12 cellular contexts compared by ENCODE assay signal in the genomic region with DNA sequence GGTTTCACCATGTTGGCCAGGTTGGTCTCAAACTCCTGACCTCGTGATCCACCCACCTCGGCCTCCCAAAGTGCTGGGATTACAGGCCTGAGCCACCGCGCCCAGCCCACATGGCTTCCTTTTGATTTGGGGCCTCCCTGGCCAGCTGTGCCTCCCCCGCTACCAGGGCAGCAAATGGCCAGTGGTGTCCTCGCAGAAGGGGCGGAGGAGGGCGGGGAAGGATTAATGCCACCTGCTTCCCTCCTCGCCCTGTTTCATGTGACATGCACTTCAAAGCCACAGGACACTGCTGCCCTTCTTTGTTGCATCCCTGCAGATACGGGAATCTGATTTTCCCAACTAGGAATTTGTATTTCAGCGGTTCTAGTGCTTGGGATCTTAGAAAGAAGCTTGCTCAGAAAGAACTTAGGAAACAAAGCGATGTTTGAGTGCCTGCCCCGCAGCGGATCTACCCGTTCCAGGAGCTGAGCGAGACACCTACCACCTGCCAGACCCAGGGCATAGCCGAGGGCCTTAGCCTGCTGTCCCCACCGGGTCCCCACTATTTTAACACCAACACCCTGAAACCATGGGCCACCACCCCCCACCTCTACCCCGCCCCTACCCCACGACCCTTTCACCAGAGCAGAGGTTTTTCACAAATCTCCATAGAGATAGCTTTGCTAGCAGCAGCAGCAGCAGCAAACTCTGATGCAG. TPM values are rescaled to one million over a fixed set of nuclear protein-coding genes. Genes with fewer than 3 reads are reported as not detected.
A peak's percentile ranks its signal among the peaks of the same experiment; 100 is the strongest.
DNase-seq lines count a peak whose midpoint lies in the region; ATAC-seq and TF ChIP-seq lines count a peak whose summit lies in the region.
"Had no signal": no experiment of that assay in that cellular context is flagged by ENCODE, and none has a peak within 500 bp of the region (broad histone marks: within the 10 kb centered on the region; RNA-seq: fewer than 3 reads in every experiment).

No MANE protein-coding gene starts in this region.

- H3K18ac ChIP-seq in H9 (ENCODE audit: insufficient read length, low read depth, low read length): no peak overlapping the region

- H3K27me3 ChIP-seq in A673 (replicated peaks; ENCODE audit: insufficient read depth, low read depth, low read length, poor library complexity): no peaks in the 10 kb centered on the region
- H3K27me3 ChIP-seq in H9 (ENCODE audit: insufficient read depth, low read length): no peaks in the 10 kb centered on the region; the same call in 1 of the 2 replicates
- H3K27me3 ChIP-seq in SJCRH30: no peaks in the 10 kb centered on the region
- H3K27me3 ChIP-seq: adrenal gland had no signal

- H3K23ac ChIP-seq in H9 (ENCODE audit: insufficient read length, low read depth, low read length): no peak overlapping the region

- no peak for TF ChIP-seq CTCF in A673 (conservative IDR thresholded peaks at IDR 0.05; ENCODE audit: low read depth, low read length)
- TF ChIP-seq CTCF in H9 (conservative IDR thresholded peaks at IDR 0.05): no peak

- H2BK120ac ChIP-seq in H9 (ENCODE audit: low read depth, low read length, poor library complexity, severe bottlenecking): no peak overlapping the region

- POLR2A ChIA-PET in A673 (lab: Charles Lee; ENCODE audit: low non-redundant PET): interaction anchor here (0.7 kb wide), 1 partner anchor 300 kb away, joined by 3 read pairs; no protein-coding TSS in a partner anchor

- intact Hi-C loops in A673 (cut with micrococcal nuclease; ENCODE audit: unreplicated experiment): no loop called here

- peaks cover 16% of the 10 kb centered on the region for H3K27me3 Mint-ChIP-seq in H9 (ENCODE audit: low read depth)

- no peaks in the 10 kb centered on the region for H3K36me3 ChIP-seq in A673 (ENCODE audit: insufficient read depth, low read length, poor library complexity, severe bottlenecking)
- H3K36me3 ChIP-seq in SJCRH30: no peaks in the 10 kb centered on the region
- H3K36me3 ChIP-seq: adrenal gland had no signal

- BruUV-seq in A673 (replicated peaks; lab: Mats Ljungman, UMichigan): no TSS peak

- no peaks in the 10 kb centered on the region for H3K36me3 Mint-ChIP-seq in H9 (ENCODE audit: insufficient read depth in 1 of 3, low read depth in 3 of 3)
- H3K36me3 Mint-ChIP-seq: CD4-positive, CD25-positive, alpha-beta regulatory T cell; stimulated activated effector memory CD8-positive, alpha-beta T cell treated with anti-CD3 and anti-CD28 coated beads, Interleukin-12 subunit alpha, Interleukin-12 subunit beta, amount 100 ng/mL, for 72 hours had no signal

- no peak for ATAC-seq in GM18511 (IDR thresholded peaks at IDR 0.05; ENCODE audit: unreplicated experiment)
- ATAC-seq in GM21528 (IDR thresholded peaks at IDR 0.05; ENCODE audit: low FRiP score, unreplicated experiment): no peak

- DNase-seq in A673 (ENCODE audit: low spot score) (no peak), H9 (peak; percentile 60), SJCRH30 (peak; percentile 85 to 88), medulla oblongata (ENCODE audit: extremely low spot score) (peak; percentile 14), MV-4-11 (lab: John Stamatoyannopoulos, UW) (no peak)
- no peak for DNase-seq in stimulated activated CD4-positive, alpha-beta T cell treated with anti-CD3 and anti-CD28 coated beads, Interleukin-2, amount 100 ng/mL, for 48 hours

- no peak overlapping the region for H4K8ac ChIP-seq in H9 (replicated peaks; ENCODE audit: insufficient read length, low read depth, low read length)

- H4K5ac ChIP-seq in H9 (ENCODE audit: insufficient read length, low read depth, low read length): no peak overlapping the region

- no peak overlapping the region for H2BK20ac ChIP-seq in H9 (ENCODE audit: low read depth, low read length, poor library complexity, severe bottlenecking)

- H3K9ac ChIP-seq in H9 (ENCODE audit: extremely low read depth, insufficient read length, low read length): no peak overlapping the region

- H3K9me3 ChIP-seq in A673 (ENCODE audit: low read depth, low read length, poor library complexity, severe bottlenecking): no peaks in the 10 kb centered on the region
- H3K9me3 ChIP-seq in H9 (ENCODE audit: control insufficient read depth, low read depth, low read length): no peaks in the 10 kb centered on the region
- no peaks in the 10 kb centered on the region for H3K9me3 ChIP-seq in SJCRH30 (replicated peaks)
- H3K9me3 ChIP-seq: adrenal gland had no signal

- H3K4me1 ChIP-seq in A673 (ENCODE audit: insufficient read depth, low read length, poor library complexity, severe bottlenecking): peaks cover 48% of the 10 kb centered on the region
- no peaks in the 10 kb centered on the region; the same call in 1 of the 2 replicates for H3K4me1 ChIP-seq in H9 (ENCODE audit: insufficient read depth, low read length)
- H3K4me1 ChIP-seq in SJCRH30: peaks cover 10% of the 10 kb centered on the region

- no peak overlapping the region for H3T11ph ChIP-seq in H9 (ENCODE audit: low read length)

- no peak overlapping the region for H4K91ac ChIP-seq in H9 (ENCODE audit: insufficient read length, low read depth, low read length)

- H2BK15ac ChIP-seq in H9 (ENCODE audit: low read depth, low read length): no peak overlapping the region

- H4K20me1 ChIP-seq in H9 (ENCODE audit: control insufficient read depth, insufficient read depth, insufficient read length): no peaks in the 10 kb centered on the region

- H3K79me1 ChIP-seq in H9 (ENCODE audit: insufficient read depth, low read depth, low read length, poor library complexity, severe bottlenecking): no peaks in the 10 kb centered on the region

- no peaks in the 10 kb centered on the region for H3K9me3 Mint-ChIP-seq in H9
- H3K9me3 Mint-ChIP-seq: CD4-positive, CD25-positive, alpha-beta regulatory T cell; stimulated activated effector memory CD8-positive, alpha-beta T cell treated with anti-CD3 and anti-CD28 coated beads, Interleukin-12 subunit alpha, Interleukin-12 subunit beta, amount 100 ng/mL, for 72 hours had no signal

- H3K56ac ChIP-seq in H9 (ENCODE audit: insufficient read length, low read depth, low read length): no peak overlapping the region

- H3K4me3 Mint-ChIP-seq in H9: no peak overlapping the region
- H3K4me3 Mint-ChIP-seq: stimulated activated effector memory CD8-positive, alpha-beta T cell treated with anti-CD3 and anti-CD28 coated beads, Interleukin-12 subunit alpha, Interleukin-12 subunit beta, amount 100 ng/mL, for 72 hours had no signal

- no peak overlapping the region for H3K4ac ChIP-seq in H9 (ENCODE audit: low read depth, low read length)

- peak overlapping the region; percentile 52 for H3K27ac ChIP-seq in A673 (ENCODE audit: low read depth, low read length, poor library complexity, severe bottlenecking)
- no peak overlapping the region for H3K27ac ChIP-seq in H9 (ENCODE audit: insufficient read length, low read depth, low read length)
- H3K27ac ChIP-seq in SJCRH30: peak overlapping the region; percentile 42

- WGBS in H9 (ENCODE audit: extremely low coverage, insufficient read length, low lambda C conversion rate): no CpG with 5 or more reads among the region's 20 CpGs

- peaks cover 10 to 12% of the 10 kb centered on the region in 2 experiments for H3K4me1 Mint-ChIP-seq in H9
- H3K4me1 Mint-ChIP-seq: stimulated activated effector memory CD8-positive, alpha-beta T cell treated with anti-CD3 and anti-CD28 coated beads, Interleukin-12 subunit alpha, Interleukin-12 subunit beta, amount 100 ng/mL, for 72 hours had no signal

- H3K23me2 ChIP-seq in H9 (ENCODE audit: insufficient read length, low read depth, low read length, poor library complexity, severe bottlenecking): no peaks in the 10 kb centered on the region

- H3K4me3 ChIP-seq in A673 (ENCODE audit: low read depth, low read length, poor library complexity, severe bottlenecking): no peak overlapping the region
- peak overlapping the region; percentile 13; the same call in 1 of the 2 replicates for H3K4me3 ChIP-seq in SJCRH30

- H3K4me2 ChIP-seq in H9 (ENCODE audit: insufficient read depth, insufficient read length, low read length): no peak overlapping the region

- H3K14ac ChIP-seq in H9 (ENCODE audit: insufficient read depth, low read length): no peak overlapping the region

- CTCF ChIA-PET in A673 (lab: Charles Lee): interaction anchor here (0.6 to 3.3 kb wide), 12 partner anchors 8 to 654 kb away, joined by 3 to 29 read pairs (median 4); no protein-coding TSS in a partner anchor

- H3K27ac Mint-ChIP-seq in H9: no peak overlapping the region
- H3K27ac Mint-ChIP-seq: CD4-positive, CD25-positive, alpha-beta regulatory T cell; stimulated activated effector memory CD8-positive, alpha-beta T cell treated with anti-CD3 and anti-CD28 coated beads, Interleukin-12 subunit alpha, Interleukin-12 subunit beta, amount 100 ng/mL, for 72 hours had no signal

- H2AFZ ChIP-seq in H9 (ENCODE audit: low read length): no peak overlapping the region

- H2AK5ac ChIP-seq in H9 (ENCODE audit: insufficient read length, low read length): no peak overlapping the region

- H2BK5ac ChIP-seq in H9 (ENCODE audit: insufficient read length, low read length): no peak overlapping the region

- no peaks in the 10 kb centered on the region for H3K79me2 ChIP-seq in H9 (ENCODE audit: insufficient read depth, low read length)

- H2BK12ac ChIP-seq in H9 (ENCODE audit: insufficient read length, low read depth, low read length): no peak overlapping the region

RNA-seq across cellular contexts. Expression of a gene that starts 37.7 kb away (rescaled TPM):
- total RNA-seq in A673 (2021) (not detected in 2 replicates), H9 (2021) (not detected in 2 replicates)
- not detected in 2 replicates for total RNA-seq in SJCRH30 (2014; rRNA removed; shearing (Covaris generic))
- total RNA-seq: activated CD8-positive, alpha-beta memory T cell treated with anti-CD3 and anti-CD28 coated beads for 36 hours; adrenal gland; CD4-positive, CD25-positive, alpha-beta regulatory T cell had no signal

Comparison
In these comparisons a context has a peak if more than half of its experiments do, and no peak if none do; other contexts are left out.
1. DNase-seq: peak in H9 (single experiment), SJCRH30 (2 of 2) and medulla oblongata (single experiment); none in A673 (single experiment), MV-4-11 (single experiment) and stimulated activated CD4-positive, alpha-beta T cell treated with anti-CD3 and anti-CD28 coated beads, Interleukin-2, amount 100 ng/mL, for 48 hours (0 of 2).